ENCODE assay signal across 8 cellular contexts in genomic region chr10:114043532-114044250, GRCh38. TPM values are rescaled to one million over a fixed set of nuclear protein-coding genes. Genes with fewer than 3 reads are reported as not detected.
DNase-seq lines count a peak whose midpoint lies in the region; ATAC-seq and TF ChIP-seq lines count a peak whose summit lies in the region.

TSS of gene ADRB1 (plus strand) at chr10:114043866. CDS start at chr10:114044133, 267 bp downstream.

- peak within 1 kb of the TSS; percentile 52 for H3K27ac Mint-ChIP-seq in activated CD8-positive, alpha-beta T cell treated with anti-CD3 and anti-CD28 coated beads, Interleukin-2, amount 10 ng/mL, durations not matched to agents 7 days and 5 days

- intact Hi-C loops in thyroid gland (cut with DNase I): no loop called here

- H3K9me3 Mint-ChIP-seq in activated CD8-positive, alpha-beta T cell treated with anti-CD3 and anti-CD28 coated beads, Interleukin-2, amount 10 ng/mL, durations not matched to agents 7 days and 5 days (ENCODE audit: insufficient read depth): no peaks in the 10 kb centered on the region

- ATAC-seq in activated CD8-positive, alpha-beta T cell treated with anti-CD3 and anti-CD28 coated beads, Interleukin-2, amount 10 ng/mL, durations not matched to agents 7 days and 5 days: peak; percentile 52
- ATAC-seq in esophagus mucosa: peak; percentile 75

- TF ChIP-seq CTCF in thyroid gland (IDR thresholded peaks at IDR 0.05): no peak

- peak within 1 kb of the TSS in 1 of 3 donors; percentile 10 for H3K27ac ChIP-seq in thyroid gland

- H3K4me1 ChIP-seq in thyroid gland: no peaks in the 10 kb centered on the region

- H3K4me3 Mint-ChIP-seq in activated CD8-positive, alpha-beta T cell treated with anti-CD3 and anti-CD28 coated beads, Interleukin-2, amount 10 ng/mL, durations not matched to agents 7 days and 5 days: peak within 1 kb of the TSS; percentile 71

- peaks cover 3% of the 10 kb centered on the region for H3K36me3 Mint-ChIP-seq in activated CD8-positive, alpha-beta T cell treated with anti-CD3 and anti-CD28 coated beads, Interleukin-2, amount 10 ng/mL, durations not matched to agents 7 days and 5 days (ENCODE audit: low read depth)

- CTCF ChIA-PET in HEK293T (lab: Yijun Ruan, JAX): interaction anchor here (0.6 kb wide), 1 partner anchor 93 kb away, joined by 5 read pairs; no protein-coding TSS in a partner anchor
- CTCF ChIA-PET in activated CD8-positive, alpha-beta T cell treated with anti-CD3 and anti-CD28 coated beads, Interleukin-2, amount 10 ng/mL, durations not matched to agents 7 days and 5 days (lab: Charles Lee): interaction anchor here (1.3 to 1.5 kb wide), 2 partner anchors 12 to 25 kb away, joined by 3 read pairs; no protein-coding TSS in a partner anchor

- peak within 1 kb of the TSS in 1 of 3 donors; percentile 41 for H3K4me3 ChIP-seq in thyroid gland (replicated peaks in 1 of 3)

- WGBS in thyroid gland, 2 donors: 2% methylated on average over 9 of the region's 91 CpGs; no CpG with 5 or more reads in 1 of the 2 donors

- peaks cover 6% of the 10 kb centered on the region for H3K27me3 ChIP-seq in thyroid gland

- POLR2A ChIA-PET in HEK293T (lab: Yijun Ruan, JAX): no interaction called here
- POLR2A ChIA-PET in activated CD8-positive, alpha-beta T cell treated with anti-CD3 and anti-CD28 coated beads, Interleukin-2, amount 10 ng/mL, durations not matched to agents 7 days and 5 days (lab: Charles Lee): interaction anchor here (1.3 kb wide), 1 partner anchor 82 kb away, joined by 5 read pairs; no protein-coding TSS in a partner anchor

- DNase-seq in GM03348 (ENCODE audit: low spot score) (peak; percentile 42), HEK293T (ENCODE audit: extremely low spot score) (peak; percentile 78), NCI-H2081 (lab: John Stamatoyannopoulos, UW) (peak; percentile 67 to 79), mucosa of gallbladder (ENCODE audit: low spot score) (peak; percentile 66), thyroid gland (peak; percentile 72 to 88), inferior parietal cortex (ENCODE audit: extremely low spot score) (no peak)
- DNase-seq in activated CD8-positive, alpha-beta T cell treated with anti-CD3 and anti-CD28 coated beads, Interleukin-2, amount 10 ng/mL, durations not matched to agents 7 days and 5 days: peak; percentile 60

- H3K9me3 ChIP-seq in thyroid gland: no peaks in the 10 kb centered on the region

- peaks cover 24% of the 10 kb centered on the region for H3K4me1 Mint-ChIP-seq in activated CD8-positive, alpha-beta T cell treated with anti-CD3 and anti-CD28 coated beads, Interleukin-2, amount 10 ng/mL, durations not matched to agents 7 days and 5 days (ENCODE audit: low read depth)

- peak in 1 of 2 donors; percentile 30 for TF ChIP-seq POLR2A in thyroid gland (IDR thresholded peaks at IDR 0.05)

- H3K36me3 ChIP-seq in thyroid gland: no peaks in the 10 kb centered on the region

- peaks cover 71% of the 10 kb centered on the region for H3K27me3 Mint-ChIP-seq in activated CD8-positive, alpha-beta T cell treated with anti-CD3 and anti-CD28 coated beads, Interleukin-2, amount 10 ng/mL, durations not matched to agents 7 days and 5 days (ENCODE audit: low read depth)

TF ChIP-seq in HEK293T, 16 proteins besides CTCF, POLR2A, EP300 and RAD21:
- TF ChIP-seq TARDBP (IDR thresholded peaks at IDR 0.05) (no peak), BHLHE40 (IDR thresholded peaks at IDR 0.05; ENCODE audit: borderline replicate concordance) (no peak)
TF ChIP-seq in HEK293T: peak in this region for 0.

RNA-seq across cellular contexts. Expression of gene ADRB1, which starts in this region (rescaled TPM):
- under 1 TPM; 0.29 to 0.45 TPM for total RNA-seq in activated CD8-positive, alpha-beta T cell treated with anti-CD3 and anti-CD28 coated beads, Interleukin-2, amount 10 ng/mL, durations not matched to agents 7 days and 5 days
- 0.04 TPM for total RNA-seq in esophagus mucosa
- total RNA-seq in mucosa of gallbladder: 1.7 TPM
- total RNA-seq in thyroid gland: 1 to 10 TPM in 2 of 4 donors, under 1 TPM in 2; 0.27 to 1.7 (median 0.95) TPM

Comparison
In these comparisons a context has a peak if more than half of its experiments do, and no peak if none do; other contexts are left out.
1. Peak in DNase-seq and ATAC-seq in activated CD8-positive, alpha-beta T cell treated with anti-CD3 and anti-CD28 coated beads, Interleukin-2, amount 10 ng/mL, durations not matched to agents 7 days and 5 days; RNA of the gene not detected or under 1 TPM.
2. Peak in ATAC-seq in esophagus mucosa; RNA of the gene not detected or under 1 TPM.